In genomic region chr3:56363720-56364119, GRCh38 we compare ENCODE assay signal across 33 cellular contexts.
A peak's percentile ranks its signal among the peaks of the same experiment; 100 is the strongest.
DNase-seq lines count a peak whose midpoint lies in the region; ATAC-seq, FAIRE-seq and TF ChIP-seq lines count a peak whose summit lies in the region.
"Had no signal": no experiment of that assay in that cellular context is flagged by ENCODE, and none has a peak within 500 bp of the region (broad histone marks: within the 10 kb centered on the region; RNA-seq: fewer than 3 reads in every experiment).

No MANE protein-coding gene starts in this region.

- 0% methylated on average over 1 of the region's 1 CpG for WGBS in HepG2 (ENCODE audit: low lambda C conversion rate)
- whole genome bisulfite sequencing in right lobe of liver (ENCODE audit: insufficient coverage, low coverage, low lambda C conversion rate, missing lambda C conversion rate) = 44% methylated on average over 1 of the region's 1 CpG

- DNase-seq in HepG2 (ENCODE audit: low spot score) (no peak), right lobe of liver (no peak)
- DNase-seq in activated CD8-positive, alpha-beta memory T cell treated with anti-CD3 and anti-CD28 coated beads, Interleukin-2, amount 10 ng/mL, durations not matched to agents 7 days and 5 days = no peak
- DNase-seq: 8988T; ACHN; AML-193; BE2C; C1 segment of cervical spinal cord; Caco-2; Calu3; CD4-positive, alpha-beta memory T cell; CD4-positive, alpha-beta T cell; CD4-positive, CD25-positive, alpha-beta regulatory T cell; CD8-positive, alpha-beta memory T cell; CD8-positive, alpha-beta T cell; COR-L47; DMS 273 treated with DMSO at 0.1 percent for 48 hours; DMS153; DMS53; DMS79; DMS79 treated with DMSO at 0.1 percent for 48 hours; DND-41; EL had no signal

- H3K27ac ChIP-seq in HepG2 (ENCODE audit: extremely low read length, insufficient read depth, low read length) (no peak overlapping the region), right lobe of liver (no peak overlapping the region), HEK293 (ENCODE audit: extremely low read depth, low read depth, low read length) (no peak overlapping the region)
- H3K27ac ChIP-seq: 22Rv1; A549; BLaER1; BLaER1 treated with 17β-estradiol and CSF1 and Interleukin-3, amounts not matched to agents 10 nM and 100 nM; C4-2B had no signal

- H3K4me3 ChIP-seq in HepG2 (replicated peaks in 1 of 3; ENCODE audit: insufficient read depth in 1 of 3, low read depth in 2 of 3, low read length in 3 of 3) = no peak overlapping the region
- H3K4me3 ChIP-seq in right lobe of liver = no peak overlapping the region
- no peak overlapping the region for H3K4me3 ChIP-seq in HEK293 (ENCODE audit: low read depth, low read length)
- H3K4me3 ChIP-seq: A549; BLaER1; BLaER1 treated with 17β-estradiol and CSF1 and Interleukin-3, amounts not matched to agents 10 nM and 100 nM had no signal

- H3K4me3 Mint-ChIP-seq in activated CD8-positive, alpha-beta memory T cell treated with anti-CD3 and anti-CD28 coated beads, Interleukin-2, amount 10 ng/mL, durations not matched to agents 7 days and 5 days = no peak overlapping the region
- H3K4me3 Mint-ChIP-seq: B cell; CD14-positive monocyte; CD4-positive, alpha-beta memory T cell; CD4-positive, alpha-beta T cell; CD4-positive, CD25-positive, alpha-beta regulatory T cell; CD8-positive, alpha-beta memory T cell; CD8-positive, alpha-beta T cell had no signal

- H3K9ac ChIP-seq in HepG2 (ENCODE audit: insufficient read depth, low read depth, low read length) = no peak overlapping the region
- H3K9ac ChIP-seq: BLaER1; BLaER1 treated with 17β-estradiol and CSF1 and Interleukin-3, amounts not matched to agents 10 nM and 100 nM had no signal

- H3K27me3 ChIP-seq in HepG2 (ENCODE audit: control insufficient read depth in 1 of 2, insufficient read depth in 2 of 2, low read length in 2 of 2) = no peaks in the 10 kb centered on the region
- no peaks in the 10 kb centered on the region for H3K27me3 ChIP-seq in right lobe of liver
- H3K27me3 ChIP-seq: BE2C; BLaER1; BLaER1 treated with 17β-estradiol and CSF1 and Interleukin-3, amounts not matched to agents 10 nM and 100 nM had no signal

- H3K9me3 Mint-ChIP-seq in activated CD8-positive, alpha-beta memory T cell treated with anti-CD3 and anti-CD28 coated beads, Interleukin-2, amount 10 ng/mL, durations not matched to agents 7 days and 5 days (ENCODE audit: low read depth) = no peaks in the 10 kb centered on the region
- H3K9me3 Mint-ChIP-seq: CD4-positive, alpha-beta T cell; CD8-positive, alpha-beta memory T cell; CD8-positive, alpha-beta T cell had no signal

- no peaks in the 10 kb centered on the region for H3K79me2 ChIP-seq in HepG2 (ENCODE audit: insufficient read depth, low read length)

- no peak overlapping the region for H3K4me2 ChIP-seq in HepG2 (ENCODE audit: low read depth, low read length)
- H3K4me2 ChIP-seq: A549; BLaER1; BLaER1 treated with 17β-estradiol and CSF1 and Interleukin-3, amounts not matched to agents 10 nM and 100 nM had no signal

- H3K27ac Mint-ChIP-seq in activated CD8-positive, alpha-beta memory T cell treated with anti-CD3 and anti-CD28 coated beads, Interleukin-2, amount 10 ng/mL, durations not matched to agents 7 days and 5 days = no peak overlapping the region
- H3K27ac Mint-ChIP-seq: B cell; CD14-positive monocyte; CD4-positive, alpha-beta memory T cell; CD4-positive, alpha-beta T cell; CD4-positive, CD25-positive, alpha-beta regulatory T cell; CD8-positive, alpha-beta memory T cell; CD8-positive, alpha-beta T cell had no signal

- TF ChIP-seq EP300 in HepG2 (IDR thresholded peaks at IDR 0.05; ENCODE audit: low read depth in 2 of 2, low read length in 2 of 2) (no peak), HepG2 (CRISPR knock-in tag; IDR thresholded peaks at IDR 0.05; ENCODE audit: borderline replicate concordance) (no peak)

- no peaks in the 10 kb centered on the region for H3K4me1 Mint-ChIP-seq in activated CD8-positive, alpha-beta memory T cell treated with anti-CD3 and anti-CD28 coated beads, Interleukin-2, amount 10 ng/mL, durations not matched to agents 7 days and 5 days
- H3K4me1 Mint-ChIP-seq: B cell; CD14-positive monocyte; CD4-positive, alpha-beta memory T cell; CD4-positive, CD25-positive, alpha-beta regulatory T cell; CD8-positive, alpha-beta memory T cell had no signal

- TF ChIP-seq CTCF in HepG2 (CRISPR knock-in tag; IDR thresholded peaks at IDR 0.05) (no peak), right lobe of liver (IDR thresholded peaks at IDR 0.05) (no peak), HEK293 (tag by site-specific recombination; IDR thresholded peaks at IDR 0.05) (no peak)

- no peak overlapping the region for H2AFZ ChIP-seq in HepG2 (ENCODE audit: low read length)

- H3K9me3 ChIP-seq in HepG2 (ENCODE audit: low read length) (no peaks in the 10 kb centered on the region), right lobe of liver (no peaks in the 10 kb centered on the region), HEK293 (ENCODE audit: control insufficient read depth, insufficient read depth, low read depth, low read length) (no peaks in the 10 kb centered on the region)
- H3K9me3 ChIP-seq: A549, BE2C, BLaER1, Caco-2 had no signal

- ATAC-seq in HepG2 = no peak
- ATAC-seq in right lobe of liver = no peak
- ATAC-seq in activated CD8-positive, alpha-beta memory T cell treated with anti-CD3 and anti-CD28 coated beads, Interleukin-2, amount 10 ng/mL, durations not matched to agents 7 days and 5 days = no peak
- ATAC-seq: A549; CD8-positive, alpha-beta T cell had no signal

- H3K27me3 Mint-ChIP-seq in activated CD8-positive, alpha-beta memory T cell treated with anti-CD3 and anti-CD28 coated beads, Interleukin-2, amount 10 ng/mL, durations not matched to agents 7 days and 5 days = peaks cover 12% of the 10 kb centered on the region
- H3K27me3 Mint-ChIP-seq: CD4-positive, CD25-positive, alpha-beta regulatory T cell had no signal

- intact Hi-C loops in HepG2 (cut with micrococcal nuclease; ENCODE audit: unreplicated experiment) = no loop called here
- intact Hi-C loops in right lobe of liver (cut with DNase I) = no loop called here

- CTCF ChIA-PET in HepG2 (lab: Yijun Ruan, JAX; ENCODE audit: low intra/inter-chr PET ratio, low total read pairs) = no interaction called here
- CTCF ChIA-PET in HEK293 (lab: Yijun Ruan, JAX) = interaction anchor here (0.9 kb wide), 1 partner anchor 83 kb away, joined by 3 read pairs; no protein-coding TSS in a partner anchor
- CTCF ChIA-PET in activated CD8-positive, alpha-beta memory T cell treated with anti-CD3 and anti-CD28 coated beads, Interleukin-2, amount 10 ng/mL, durations not matched to agents 7 days and 5 days (lab: Charles Lee) = no interaction called here

- no peaks in the 10 kb centered on the region for H4K20me1 ChIP-seq in HepG2 (ENCODE audit: insufficient read depth, low read length)
- H4K20me1 ChIP-seq: BLaER1; BLaER1 treated with 17β-estradiol and CSF1 and Interleukin-3, amounts not matched to agents 10 nM and 100 nM had no signal

- no TSS peak for BruUV-seq in HepG2 (replicated peaks; lab: Mats Ljungman, UMichigan)

- no peaks in the 10 kb centered on the region for H3K36me3 Mint-ChIP-seq in activated CD8-positive, alpha-beta memory T cell treated with anti-CD3 and anti-CD28 coated beads, Interleukin-2, amount 10 ng/mL, durations not matched to agents 7 days and 5 days
- H3K36me3 Mint-ChIP-seq: CD14-positive monocyte; CD4-positive, alpha-beta memory T cell; CD4-positive, CD25-positive, alpha-beta regulatory T cell; CD8-positive, alpha-beta memory T cell; CD8-positive, alpha-beta T cell had no signal

- POLR2A ChIA-PET in HepG2 (lab: Yijun Ruan, JAX) = no interaction called here
- POLR2A ChIA-PET in HEK293 (lab: Yijun Ruan, JAX) = no interaction called here

- TF ChIP-seq POLR2A in HepG2 (IDR thresholded peaks at IDR 0.05; ENCODE audit: insufficient read depth in 1 of 2, low read depth in 2 of 2, low read length in 2 of 2) (no peak), right lobe of liver (IDR thresholded peaks at IDR 0.05) (no peak)

- in situ Hi-C loops in HepG2 (cut with HindIII; ENCODE audit: extremely low pct_ligation_motif_present, low pct_unique_long_range_greater_than_20kb) = no loop called here

- H3K4me1 ChIP-seq in HepG2 (ENCODE audit: insufficient read depth, low read length) (no peaks in the 10 kb centered on the region), right lobe of liver (peaks cover 0 to 20% (median 8%) of the 10 kb centered on the region in 4 donors), HEK293 (ENCODE audit: control insufficient read depth, insufficient read depth, low read length) (no peaks in the 10 kb centered on the region)
- H3K4me1 ChIP-seq: A549; BE2C; BLaER1; BLaER1 treated with 17β-estradiol and CSF1 and Interleukin-3, amounts not matched to agents 10 nM and 100 nM; Caco-2 had no signal

- no peaks in the 10 kb centered on the region for H3K36me3 ChIP-seq in HepG2 (replicated peaks in 1 of 2; ENCODE audit: control insufficient read depth in 1 of 2, insufficient read depth in 2 of 2, low read length in 2 of 2)
- no peaks in the 10 kb centered on the region for H3K36me3 ChIP-seq in right lobe of liver
- H3K36me3 ChIP-seq in HEK293 (ENCODE audit: control insufficient read depth in 2 of 2, insufficient read depth in 1 of 2, low read length in 2 of 2) = no peaks in the 10 kb centered on the region
- H3K36me3 ChIP-seq: BE2C; BLaER1; BLaER1 treated with 17β-estradiol and CSF1 and Interleukin-3, amounts not matched to agents 10 nM and 100 nM had no signal

- no peak for FAIRE-seq in HepG2 (lab: Jason Lieb, UNC)
- FAIRE-seq: A204.1, A549, D721Med had no signal

- TF ChIP-seq RAD21 in HepG2 (CRISPR knock-in tag; IDR thresholded peaks at IDR 0.05) = no peak

TF ChIP-seq in HepG2, 621 proteins besides CTCF, POLR2A, EP300 and RAD21 (continues in another document):
- TF ChIP-seq PCBP2 (optimal IDR thresholded peaks at IDR 0.05; ENCODE audit: low read depth, low read length, poor library complexity, severe bottlenecking) = peak; percentile 88
- TF ChIP-seq ZNF274 (CRISPR knock-in tag; IDR thresholded peaks at IDR 0.05) = no peak

TF ChIP-seq in HEK293, 187 proteins besides CTCF, POLR2A, EP300 and RAD21 (continues in another document):
- TF ChIP-seq, protein P1, sequence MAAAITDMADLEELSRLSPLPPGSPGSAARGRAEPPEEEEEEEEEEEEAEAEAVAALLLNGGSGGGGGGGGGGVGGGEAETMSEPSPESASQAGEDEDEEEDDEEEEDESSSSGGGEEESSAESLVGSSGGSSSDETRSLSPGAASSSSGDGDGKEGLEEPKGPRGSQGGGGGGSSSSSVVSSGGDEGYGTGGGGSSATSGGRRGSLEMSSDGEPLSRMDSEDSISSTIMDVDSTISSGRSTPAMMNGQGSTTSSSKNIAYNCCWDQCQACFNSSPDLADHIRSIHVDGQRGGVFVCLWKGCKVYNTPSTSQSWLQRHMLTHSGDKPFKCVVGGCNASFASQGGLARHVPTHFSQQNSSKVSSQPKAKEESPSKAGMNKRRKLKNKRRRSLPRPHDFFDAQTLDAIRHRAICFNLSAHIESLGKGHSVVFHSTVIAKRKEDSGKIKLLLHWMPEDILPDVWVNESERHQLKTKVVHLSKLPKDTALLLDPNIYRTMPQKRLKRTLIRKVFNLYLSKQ (tag by site-specific recombination; IDR thresholded peaks at IDR 0.05; ENCODE audit: borderline replicate concordance) = no peak
- TF ChIP-seq ZNF133 (tag by site-specific recombination; IDR thresholded peaks at IDR 0.05) = no peak
